In the genomic region with DNA sequence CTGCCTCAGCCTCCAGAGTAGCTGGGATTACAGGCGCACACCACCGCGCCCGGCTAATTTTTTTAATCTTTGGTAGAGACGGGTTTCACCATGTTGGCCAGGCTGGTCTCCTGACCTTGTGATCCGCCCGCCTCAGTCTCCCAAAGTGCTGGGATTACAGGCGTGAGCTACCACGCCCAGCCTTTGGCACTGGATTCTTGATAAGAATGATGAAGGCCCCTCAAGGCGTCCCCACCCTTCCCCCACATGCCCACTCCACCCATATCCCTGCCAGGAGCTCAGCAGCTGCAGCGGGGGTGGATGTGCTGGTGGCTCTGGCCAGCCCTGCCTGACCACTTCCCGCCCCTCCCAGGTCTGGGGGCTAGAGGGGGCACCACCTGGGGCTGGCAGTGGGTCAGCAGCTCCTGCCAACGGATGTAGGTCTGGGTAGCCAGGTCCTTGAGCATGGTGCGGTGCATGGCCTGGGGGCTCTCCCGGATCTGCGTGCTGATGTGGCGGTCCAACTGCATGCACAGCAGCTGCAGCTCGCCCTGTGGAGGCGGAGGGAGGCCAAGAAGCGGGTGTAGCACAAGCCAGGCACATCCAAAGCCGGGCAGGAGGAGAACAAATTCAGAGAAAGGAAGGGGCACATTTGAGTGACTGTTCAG, we compare ENCODE assay signal across 19 cellular contexts. TPM values are rescaled to one million over a fixed set of nuclear protein-coding genes. Genes with fewer than 3 reads are reported as not detected.
DNase-seq lines count a peak whose midpoint lies in the region; ATAC-seq, FAIRE-seq and TF ChIP-seq lines count a peak whose summit lies in the region.
"Had no signal": no experiment of that assay in that cellular context is flagged by ENCODE, and none has a peak within 500 bp of the region (broad histone marks: within the 10 kb centered on the region; RNA-seq: fewer than 3 reads in every experiment).

No MANE protein-coding gene starts in this region.

- no peak for FAIRE-seq in HepG2 (lab: Jason Lieb, UNC)
- no peak for FAIRE-seq in K562 (lab: Jason Lieb, UNC)
- FAIRE-seq: GM19239 had no signal

- H3K27ac Mint-ChIP-seq in nephron, result peak overlapping the region in 2 of 3 experiments; percentile 70 to 85
- H3K27ac Mint-ChIP-seq: H9 had no signal

- H3K27ac ChIP-seq in HepG2 (ENCODE audit: extremely low read length, insufficient read depth, low read length), result no peak overlapping the region
- H3K27ac ChIP-seq in right lobe of liver, result no peak overlapping the region
- no peak overlapping the region; the same call in 2 of the 3 replicates for H3K27ac ChIP-seq in K562 (ENCODE audit: extremely low read depth, low read depth, low read length)
- H3K27ac ChIP-seq: C4-2B, Peyer's patch had no signal

- H3K9me3 Mint-ChIP-seq in nephron, result no peaks in the 10 kb centered on the region
- H3K9me3 Mint-ChIP-seq: H9 had no signal

- H3K27me3 Mint-ChIP-seq in nephron (ENCODE audit: low read depth), result no peaks in the 10 kb centered on the region

- no peaks in the 10 kb centered on the region for H3K36me3 Mint-ChIP-seq in nephron (ENCODE audit: low read depth)

- ATAC-seq in HepG2, result no peak
- no peak for ATAC-seq in right lobe of liver
- ATAC-seq in K562, result no peak
- ATAC-seq in GM19023 (IDR thresholded peaks at IDR 0.05; ENCODE audit: unreplicated experiment), result no peak
- no peak for ATAC-seq in GM19455 (IDR thresholded peaks at IDR 0.05; ENCODE audit: unreplicated experiment)

- DNase-seq in HepG2 (ENCODE audit: low spot score) (no peak), right lobe of liver (no peak), K562 (ENCODE audit: extremely low read depth in 1 of 4, low spot score in 3 of 4) (no peak), SW480 (ENCODE audit: low spot score) (no peak)
- DNase-seq in stimulated activated CD4-positive, alpha-beta T cell treated with anti-CD3 and anti-CD28 coated beads, Interleukin-2, amount 100 ng/mL, for 48 hours, result no peak
- DNase-seq: COR-L47, EL, H9, NCI-H1417 treated with DMSO at 0.1 percent for 48 hours, NCI-H2029, NCI-H2171 treated with DMSO at 0.1 percent for 48 hours, NCI-H774, Peyer's patch, SHP77 treated with DMSO at 0.1 percent for 48 hours had no signal

- 38% methylated on average over 19 of the region's 21 CpGs for WGBS in HepG2 (ENCODE audit: low lambda C conversion rate)
- 93% methylated on average over 11 of the region's 21 CpGs for WGBS in right lobe of liver (ENCODE audit: insufficient coverage, low coverage, low lambda C conversion rate, missing lambda C conversion rate)
- WGBS in K562 (ENCODE audit: insufficient coverage, low coverage, missing lambda C conversion rate), result 89% methylated on average over 13 of the region's 21 CpGs

- BruUV-seq in HepG2 (replicated peaks; lab: Mats Ljungman, UMichigan) (no TSS peak), K562 (replicated peaks; lab: Mats Ljungman, UMichigan) (no TSS peak)

- H3K9ac ChIP-seq in HepG2 (ENCODE audit: insufficient read depth, low read depth, low read length), result no peak overlapping the region
- H3K9ac ChIP-seq in K562 (ENCODE audit: insufficient read depth in 1 of 2, low read depth in 2 of 2, low read length in 2 of 2), result peak overlapping the region in 1 of 2 experiments; percentile 80; a peak in 1 of 4 replicates

- no peak overlapping the region for H3K4me3 ChIP-seq in HepG2 (replicated peaks in 1 of 3; ENCODE audit: insufficient read depth in 1 of 3, low read depth in 2 of 3, low read length in 3 of 3)
- H3K4me3 ChIP-seq in right lobe of liver, result no peak overlapping the region
- no peak overlapping the region for H3K4me3 ChIP-seq in K562
- H3K4me3 ChIP-seq: Peyer's patch had no signal

- in situ Hi-C loops in HepG2 (cut with HindIII; ENCODE audit: extremely low pct_ligation_motif_present, low pct_unique_long_range_greater_than_20kb), result no loop called here
- in situ Hi-C loops in K562 (cut with MboI), result no loop called here

- POLR2A ChIA-PET in HepG2 (lab: Yijun Ruan, JAX) (no interaction called here), K562 (lab: Yijun Ruan, JAX) (interaction anchor here (0.7 to 11.3 kb wide), 5 partner anchors 7 to 108 kb away, joined by 3 to 112 read pairs (median 5); no protein-coding TSS in a partner anchor)

- no peak overlapping the region for H3K4me3 Mint-ChIP-seq in nephron
- H3K4me3 Mint-ChIP-seq: H9 had no signal

- H3K9me3 ChIP-seq in HepG2 (ENCODE audit: low read length) (no peaks in the 10 kb centered on the region), right lobe of liver (no peaks in the 10 kb centered on the region), K562 (replicated peaks; ENCODE audit: control insufficient read depth, insufficient read depth, low read depth, low read length) (no peaks in the 10 kb centered on the region)
- H3K9me3 ChIP-seq: Peyer's patch had no signal

- H3K4me1 ChIP-seq in HepG2 (ENCODE audit: insufficient read depth, low read length) (peaks cover 4% of the 10 kb centered on the region), right lobe of liver (peaks cover 0 to 4% (median 0%) of the 10 kb centered on the region in 4 donors), K562 (replicated peaks in 1 of 2; ENCODE audit: control insufficient read depth in 2 of 2, insufficient read depth in 2 of 2, low read length in 2 of 2) (peaks cover 45 to 95% of the 10 kb centered on the region in 2 experiments)

- H3K36me3 ChIP-seq in HepG2 (replicated peaks in 1 of 2; ENCODE audit: control insufficient read depth in 1 of 2, insufficient read depth in 2 of 2, low read length in 2 of 2), result no peaks in the 10 kb centered on the region
- no peaks in the 10 kb centered on the region for H3K36me3 ChIP-seq in right lobe of liver
- H3K36me3 ChIP-seq in K562 (ENCODE audit: control insufficient read depth, insufficient read depth, low read length), result peaks cover 23% of the 10 kb centered on the region; the same call in 2 of the 3 replicates
- H3K36me3 ChIP-seq: Peyer's patch had no signal

- H3K4me2 ChIP-seq in HepG2 (ENCODE audit: low read depth, low read length) (no peak overlapping the region), K562 (ENCODE audit: insufficient read depth, low read length) (no peak overlapping the region)

- TF ChIP-seq CTCF in HepG2 (CRISPR knock-in tag; IDR thresholded peaks at IDR 0.05) (no peak), right lobe of liver (IDR thresholded peaks at IDR 0.05) (no peak), K562 (IDR thresholded peaks at IDR 0.05 in 2 of 3, conservative IDR thresholded peaks at IDR 0.05 in 1 of 3; ENCODE audit: insufficient read depth in 2 of 3, low read depth in 1 of 3, low read length in 3 of 3) (no peak), nephron (IDR thresholded peaks at IDR 0.05; ENCODE audit: unreplicated experiment in 3 of 3) (no peak)

- H3K27me3 ChIP-seq in HepG2 (ENCODE audit: control insufficient read depth in 1 of 2, insufficient read depth in 2 of 2, low read length in 2 of 2), result peaks cover 37 to 95% of the 10 kb centered on the region in 2 experiments
- H3K27me3 ChIP-seq in right lobe of liver, result no peaks in the 10 kb centered on the region
- no peaks in the 10 kb centered on the region for H3K27me3 ChIP-seq in K562 (ENCODE audit: control insufficient read depth in 2 of 2, insufficient read depth in 2 of 2, low read length in 2 of 2)
- H3K27me3 ChIP-seq: Peyer's patch had no signal

- TF ChIP-seq RAD21 in HepG2 (CRISPR knock-in tag; IDR thresholded peaks at IDR 0.05) (no peak), K562 (CRISPR knock-in tag; conservative IDR thresholded peaks at IDR 0.05 in 1 of 2, IDR thresholded peaks at IDR 0.05 in 1 of 2) (no peak)

- H3K4me1 Mint-ChIP-seq in nephron, result peaks cover 65% of the 10 kb centered on the region

- H4K20me1 ChIP-seq in HepG2 (ENCODE audit: insufficient read depth, low read length), result no peaks in the 10 kb centered on the region; the same call in 1 of the 2 replicates
- H4K20me1 ChIP-seq in K562 (replicated peaks; ENCODE audit: control insufficient read depth, insufficient read depth, low read length), result no peaks in the 10 kb centered on the region

- TF ChIP-seq EP300 in HepG2 (IDR thresholded peaks at IDR 0.05; ENCODE audit: low read depth in 2 of 2, low read length in 2 of 2) (no peak), HepG2 (CRISPR knock-in tag; IDR thresholded peaks at IDR 0.05; ENCODE audit: borderline replicate concordance) (no peak), K562 (IDR thresholded peaks at IDR 0.05; ENCODE audit: low read length) (no peak)

- CTCF ChIA-PET in HepG2 (lab: Yijun Ruan, JAX; ENCODE audit: low intra/inter-chr PET ratio, low total read pairs) (no interaction called here), K562 (lab: Yijun Ruan, JAX; ENCODE audit: low intra/inter-chr PET ratio) (no interaction called here)

- peaks cover 4% of the 10 kb centered on the region for H3K9me1 ChIP-seq in K562 (ENCODE audit: control insufficient read depth, insufficient read depth, low read length)

- TF ChIP-seq POLR2A in HepG2 (IDR thresholded peaks at IDR 0.05; ENCODE audit: insufficient read depth in 1 of 2, low read depth in 2 of 2, low read length in 2 of 2) (no peak), right lobe of liver (IDR thresholded peaks at IDR 0.05) (no peak), K562 (conservative IDR thresholded peaks at IDR 0.05) (no peak)

- H2AFZ ChIP-seq in HepG2 (ENCODE audit: low read length) (no peak overlapping the region), K562 (ENCODE audit: low read depth, low read length) (no peak overlapping the region)

- H3K79me2 ChIP-seq in HepG2 (ENCODE audit: insufficient read depth, low read length) (no peaks in the 10 kb centered on the region), K562 (ENCODE audit: control insufficient read depth, insufficient read depth, low read length) (peaks cover 6% of the 10 kb centered on the region; the same call in 2 of the 3 replicates)

- intact Hi-C loops in HepG2 (cut with micrococcal nuclease; ENCODE audit: unreplicated experiment) (no loop called here), right lobe of liver (cut with DNase I) (no loop called here), K562 (cut with micrococcal nuclease) (no loop called here)

RNA-seq across cellular contexts. Expression of gene SEMA4C, which starts 7.8 kb away (rescaled TPM):
- 11.3 and 25.9 TPM in 2 replicates for total RNA-seq in HepG2 (2016; rRNA removed; fragmentation: Illumina TruSeq; extraction: Trizol)
- 3.5 and 4.2 TPM in 2 replicates for total RNA-seq in HepG2 (2016; cell fraction: cytosol; rRNA removed; fragmentation: Illumina TruSeq; extraction: Trizol; ENCODE audit: low read depth)
- 8.4 and 25.7 TPM in 2 replicates for total RNA-seq in HepG2 (2016; cell fraction: insoluble cytoplasmic fraction; rRNA removed; fragmentation: Illumina TruSeq; extraction: Trizol)
- total RNA-seq in HepG2 (2016; cell fraction: membrane; rRNA removed; fragmentation: Illumina TruSeq; extraction: Trizol), result 10.9 and 11.4 TPM in 2 replicates
- 22.1 and 28.3 TPM in 2 replicates for total RNA-seq in HepG2 (2016; cell fraction: nucleus; rRNA removed; fragmentation: Illumina TruSeq; extraction: Trizol)
- polyA plus RNA-seq in HepG2 (2011; rRNA removed), result 46.6 and 69.2 TPM in 2 replicates
- polyA plus RNA-seq in HepG2 (2011; cell fraction: cytosol; rRNA removed), result 33.4 and 47.8 TPM in 2 replicates
- 135 and 157 TPM in 2 replicates for polyA plus RNA-seq in HepG2 (2011; cell fraction: nucleus; rRNA removed)
- polyA plus RNA-seq in HepG2 (2012), result 27.3 and 39.4 TPM in 2 replicates
- 1.0 and 1.2 TPM in 2 replicates for polyA plus RNA-seq in HepG2 (2016; cell fraction: cytosol; fragmentation: Illumina TruSeq; extraction: Trizol; ENCODE audit: low read depth)
- 6.0 and 8.4 TPM in 2 replicates for polyA plus RNA-seq in HepG2 (2016; cell fraction: insoluble cytoplasmic fraction; fragmentation: Illumina TruSeq; extraction: Trizol; ENCODE audit: low read depth)
- 3.1 and 3.2 TPM in 2 replicates for polyA plus RNA-seq in HepG2 (2016; cell fraction: membrane; fragmentation: Illumina TruSeq; extraction: Trizol; ENCODE audit: low read depth)
- 51.6 and 60.2 TPM in 2 replicates for polyA plus RNA-seq in HepG2 (2016; cell fraction: nucleus; fragmentation: Illumina TruSeq; extraction: Trizol; ENCODE audit: insufficient read depth, low read depth)
- 29.1 and 175 TPM in 2 replicates for polyA minus RNA-seq in HepG2 (2011; rRNA and poly(A)+ RNA removed; ENCODE audit: low replicate concordance)
- 41.8 and 45.0 TPM in 2 replicates for polyA minus RNA-seq in HepG2 (2011; cell fraction: cytosol; rRNA and poly(A)+ RNA removed)
- polyA minus RNA-seq in HepG2 (2011; cell fraction: nucleus; rRNA and poly(A)+ RNA removed), result 25.8 and 31.7 TPM in 2 replicates
- 10 to 100 TPM; 11.9 to 18.9 (median 12.6) TPM for total RNA-seq in right lobe of liver
- 229 and 466 TPM in 2 replicates for total RNA-seq in K562 (2011; cell fraction: chromatin; rRNA removed; ENCODE audit: low replicate concordance)
- 309 and 326 TPM in 2 replicates for total RNA-seq in K562 (2011; cell fraction: nucleolus; rRNA removed)
- 244 and 282 TPM in 2 replicates for total RNA-seq in K562 (2011; cell fraction: nucleoplasm; rRNA removed)
- total RNA-seq in K562 (2014; rRNA removed), result 28.8 and 35.6 TPM in 2 replicates
- total RNA-seq in K562 (2014; rRNA removed; fragmentation: Illumina TruSeq; extraction: Trizol), result 7.3 and 9.5 TPM in 2 replicates
- 23.9 and 24.6 TPM in 2 replicates for total RNA-seq in K562 (2015; rRNA removed; fragmentation: Illumina TruSeq; extraction: Trizol)
- total RNA-seq in K562 (2021), result 45.2 and 54.4 TPM in 2 replicates
- 59.7 and 110 TPM in 2 replicates for polyA plus RNA-seq in K562 (2011; rRNA removed)
- polyA plus RNA-seq in K562 (2011; cell fraction: cytosol; rRNA removed), result 50.2 and 68.3 TPM in 2 replicates
- 313 and 392 TPM in 2 replicates for polyA plus RNA-seq in K562 (2011; cell fraction: nucleus; rRNA removed)
- polyA plus RNA-seq in K562 (2012), result 39.1 and 59.5 TPM in 2 replicates
- 21.8 and 29.4 TPM in 2 replicates for polyA plus RNA-seq in K562 (2014; fragmentation: Illumina TruSeq; extraction: Trizol)
- under 1 TPM; 0.32 to 0.89 TPM for polyA plus RNA-seq in K562 (2014; fragmentation: Nextera tagmentation; extraction: Ambion mirVana)
- polyA plus RNA-seq in K562 (2014; rRNA removed), result 35.5 and 36.2 TPM in 2 replicates
- 56.4 and 73.7 TPM in 2 replicates for polyA minus RNA-seq in K562 (2011; rRNA and poly(A)+ RNA removed)
- 58.2 and 59.2 TPM in 2 replicates for polyA minus RNA-seq in K562 (2011; cell fraction: cytosol; rRNA and poly(A)+ RNA removed)
- polyA minus RNA-seq in K562 (2011; cell fraction: nucleus; rRNA and poly(A)+ RNA removed), result 58.7 and 72.1 TPM in 2 replicates

RNA-seq across cellular contexts. Expression of gene ANKRD39, which starts 19.8 kb away (rescaled TPM):
- 23.2 and 26.7 TPM in 2 replicates for total RNA-seq in HepG2 (2016; rRNA removed; fragmentation: Illumina TruSeq; extraction: Trizol)
- total RNA-seq in HepG2 (2016; cell fraction: cytosol; rRNA removed; fragmentation: Illumina TruSeq; extraction: Trizol; ENCODE audit: low read depth), result 40.7 and 45.8 TPM in 2 replicates
- total RNA-seq in HepG2 (2016; cell fraction: insoluble cytoplasmic fraction; rRNA removed; fragmentation: Illumina TruSeq; extraction: Trizol), result 26.3 and 27.1 TPM in 2 replicates
- 37.4 and 41.3 TPM in 2 replicates for total RNA-seq in HepG2 (2016; cell fraction: membrane; rRNA removed; fragmentation: Illumina TruSeq; extraction: Trizol)
- 10.3 and 11.7 TPM in 2 replicates for total RNA-seq in HepG2 (2016; cell fraction: nucleus; rRNA removed; fragmentation: Illumina TruSeq; extraction: Trizol)
- 24.8 and 27.8 TPM in 2 replicates for polyA plus RNA-seq in HepG2 (2011; rRNA removed)
- polyA plus RNA-seq in HepG2 (2011; cell fraction: cytosol; rRNA removed), result 18.3 and 31.5 TPM in 2 replicates
- polyA plus RNA-seq in HepG2 (2011; cell fraction: nucleus; rRNA removed), result 24.2 and 29.2 TPM in 2 replicates
- 14.6 and 20.3 TPM in 2 replicates for polyA plus RNA-seq in HepG2 (2012)
- polyA plus RNA-seq in HepG2 (2016; cell fraction: cytosol; fragmentation: Illumina TruSeq; extraction: Trizol; ENCODE audit: low read depth), result 55.3 and 63.9 TPM in 2 replicates
- polyA plus RNA-seq in HepG2 (2016; cell fraction: insoluble cytoplasmic fraction; fragmentation: Illumina TruSeq; extraction: Trizol; ENCODE audit: low read depth), result 33.9 and 35.0 TPM in 2 replicates
- polyA plus RNA-seq in HepG2 (2016; cell fraction: membrane; fragmentation: Illumina TruSeq; extraction: Trizol; ENCODE audit: low read depth), result 40.8 and 47.0 TPM in 2 replicates
- 23.0 and 24.9 TPM in 2 replicates for polyA plus RNA-seq in HepG2 (2016; cell fraction: nucleus; fragmentation: Illumina TruSeq; extraction: Trizol; ENCODE audit: insufficient read depth, low read depth)
- 10.9 and 17.9 TPM in 2 replicates for polyA minus RNA-seq in HepG2 (2011; rRNA and poly(A)+ RNA removed; ENCODE audit: low replicate concordance)
- polyA minus RNA-seq in HepG2 (2011; cell fraction: cytosol; rRNA and poly(A)+ RNA removed), result 4.6 and 5.6 TPM in 2 replicates
- polyA minus RNA-seq in HepG2 (2011; cell fraction: nucleus; rRNA and poly(A)+ RNA removed), result 8.2 and 14.2 TPM in 2 replicates
- 10 to 100 TPM in 3 of 6 experiments, 1 to 10 TPM in 3; 6.0 to 16.3 (median 9.7) TPM for total RNA-seq in right lobe of liver
- 39.7 and 71.7 TPM in 2 replicates for total RNA-seq in K562 (2011; cell fraction: chromatin; rRNA removed; ENCODE audit: low replicate concordance)
- total RNA-seq in K562 (2011; cell fraction: nucleolus; rRNA removed), result 42.2 and 44.1 TPM in 2 replicates
- 34.4 and 37.9 TPM in 2 replicates for total RNA-seq in K562 (2011; cell fraction: nucleoplasm; rRNA removed)
- total RNA-seq in K562 (2014; rRNA removed), result 33.1 and 50.4 TPM in 2 replicates
- total RNA-seq in K562 (2014; rRNA removed; fragmentation: Illumina TruSeq; extraction: Trizol), result 5.7 and 8.2 TPM in 2 replicates
- total RNA-seq in K562 (2015; rRNA removed; fragmentation: Illumina TruSeq; extraction: Trizol), result 21.2 and 21.9 TPM in 2 replicates
- total RNA-seq in K562 (2021), result 29.8 and 31.2 TPM in 2 replicates
- polyA plus RNA-seq in K562 (2011; rRNA removed), result 23.8 and 33.3 TPM in 2 replicates
- 27.1 and 60.5 TPM in 2 replicates for polyA plus RNA-seq in K562 (2011; cell fraction: cytosol; rRNA removed)
- 58.3 and 92.0 TPM in 2 replicates for polyA plus RNA-seq in K562 (2011; cell fraction: nucleus; rRNA removed)
- 28.4 and 31.7 TPM in 2 replicates for polyA plus RNA-seq in K562 (2012)
- polyA plus RNA-seq in K562 (2014; fragmentation: Illumina TruSeq; extraction: Trizol), result 15.0 and 22.7 TPM in 2 replicates
- 10 to 100 TPM; 16.7 to 26.0 TPM for polyA plus RNA-seq in K562 (2014; fragmentation: Nextera tagmentation; extraction: Ambion mirVana)
- polyA plus RNA-seq in K562 (2014; rRNA removed), result 28.1 and 48.3 TPM in 2 replicates
- 6.6 and 8.9 TPM in 2 replicates for polyA minus RNA-seq in K562 (2011; rRNA and poly(A)+ RNA removed)
- 7.1 and 9.9 TPM in 2 replicates for polyA minus RNA-seq in K562 (2011; cell fraction: cytosol; rRNA and poly(A)+ RNA removed)
- polyA minus RNA-seq in K562 (2011; cell fraction: nucleus; rRNA and poly(A)+ RNA removed), result 15.1 and 21.2 TPM in 2 replicates

RNA-seq across cellular contexts. Expression of gene ANKRD23, which starts 33.8 kb away (rescaled TPM):
- total RNA-seq in HepG2 (2016; rRNA removed; fragmentation: Illumina TruSeq; extraction: Trizol) (0.35 and 1.5 TPM in 2 replicates), right lobe of liver (1 to 10 TPM in 5 of 6 experiments, under 1 TPM in 1; 0.98 to 4.0 (median 2.7) TPM), K562 (2014; rRNA removed) (2.7 and 3.1 TPM in 2 replicates), K562 (2014; rRNA removed; fragmentation: Illumina TruSeq; extraction: Trizol) (1.8 and 2.0 TPM in 2 replicates), K562 (2015; rRNA removed; fragmentation: Illumina TruSeq; extraction: Trizol) (2.9 and 4.5 TPM in 2 replicates), K562 (2021) (2.8 and 4.1 TPM in 2 replicates)
- 0.35 and 0.51 TPM in 2 replicates for total RNA-seq in HepG2 (2016; cell fraction: cytosol; rRNA removed; fragmentation: Illumina TruSeq; extraction: Trizol; ENCODE audit: low read depth)
- 0.61 and 2.2 TPM in 2 replicates for total RNA-seq in HepG2 (2016; cell fraction: insoluble cytoplasmic fraction; rRNA removed; fragmentation: Illumina TruSeq; extraction: Trizol)
- 0.77 and 0.90 TPM in 2 replicates for total RNA-seq in HepG2 (2016; cell fraction: membrane; rRNA removed; fragmentation: Illumina TruSeq; extraction: Trizol)
- 2.3 and 2.8 TPM in 2 replicates for total RNA-seq in HepG2 (2016; cell fraction: nucleus; rRNA removed; fragmentation: Illumina TruSeq; extraction: Trizol)
- polyA plus RNA-seq in HepG2 (2011; rRNA removed) (1.6 and 2.7 TPM in 2 replicates), K562 (2011; rRNA removed) (4.8 and 7.5 TPM in 2 replicates), K562 (2014; fragmentation: Illumina TruSeq; extraction: Trizol) (2.7 and 3.1 TPM in 2 replicates), K562 (2014; fragmentation: Nextera tagmentation; extraction: Ambion mirVana) (under 1 TPM; 0.32 to 0.34 TPM), K562 (2014; rRNA removed) (4.5 and 5.8 TPM in 2 replicates)
- polyA plus RNA-seq in HepG2 (2011; cell fraction: cytosol; rRNA removed), result 0.71 and 0.90 TPM in 2 replicates
- 17.9 and 22.1 TPM in 2 replicates for polyA plus RNA-seq in HepG2 (2011; cell fraction: nucleus; rRNA removed)
- polyA plus RNA-seq in HepG2 (2012), result 0.72 and 2.1 TPM in 2 replicates
- polyA plus RNA-seq in HepG2 (2016; cell fraction: cytosol; fragmentation: Illumina TruSeq; extraction: Trizol; ENCODE audit: low read depth), result 0.47 and 0.50 TPM in 2 replicates
- 0.32 and 0.50 TPM in 2 replicates for polyA plus RNA-seq in HepG2 (2016; cell fraction: insoluble cytoplasmic fraction; fragmentation: Illumina TruSeq; extraction: Trizol; ENCODE audit: low read depth)
- polyA plus RNA-seq in HepG2 (2016; cell fraction: membrane; fragmentation: Illumina TruSeq; extraction: Trizol; ENCODE audit: low read depth), result 0.47 and 0.74 TPM in 2 replicates
- polyA plus RNA-seq in HepG2 (2016; cell fraction: nucleus; fragmentation: Illumina TruSeq; extraction: Trizol; ENCODE audit: insufficient read depth, low read depth), result 9.2 and 10.4 TPM in 2 replicates
- 1.6 and 5.1 TPM in 2 replicates for polyA minus RNA-seq in HepG2 (2011; rRNA and poly(A)+ RNA removed; ENCODE audit: low replicate concordance)
- polyA minus RNA-seq in HepG2 (2011; cell fraction: cytosol; rRNA and poly(A)+ RNA removed), result not detected in 2 replicates
- 3.9 and 4.1 TPM in 2 replicates for polyA minus RNA-seq in HepG2 (2011; cell fraction: nucleus; rRNA and poly(A)+ RNA removed)
- 20.7 and 42.5 TPM in 2 replicates for total RNA-seq in K562 (2011; cell fraction: chromatin; rRNA removed; ENCODE audit: low replicate concordance)
- total RNA-seq in K562 (2011; cell fraction: nucleolus; rRNA removed), result 27.0 and 27.3 TPM in 2 replicates
- total RNA-seq in K562 (2011; cell fraction: nucleoplasm; rRNA removed), result 19.0 and 21.1 TPM in 2 replicates
- polyA plus RNA-seq in K562 (2011; cell fraction: cytosol; rRNA removed), result 2.9 and 5.5 TPM in 2 replicates
- 40.8 and 73.8 TPM in 2 replicates for polyA plus RNA-seq in K562 (2011; cell fraction: nucleus; rRNA removed)
- 3.4 and 10.6 TPM in 2 replicates for polyA plus RNA-seq in K562 (2012)
- polyA minus RNA-seq in K562 (2011; rRNA and poly(A)+ RNA removed), result 1.2 and 2.2 TPM in 2 replicates
- 0.95 and 2.6 TPM in 2 replicates for polyA minus RNA-seq in K562 (2011; cell fraction: cytosol; rRNA and poly(A)+ RNA removed)
- polyA minus RNA-seq in K562 (2011; cell fraction: nucleus; rRNA and poly(A)+ RNA removed), result 6.3 and 6.9 TPM in 2 replicates

Comparison
In these comparisons a context has a peak if more than half of its experiments do, and no peak if none do; other contexts are left out.
1. Of the 241 proteins assayed by ChIP-seq in both HepG2 and K562: peak only in HepG2: GABPB1; only in K562: POLR2G, PTBP1, RBFOX2, RBM22 and ZBTB33; in both: none; in neither: 234; mixed calls (peak in some experiments, not most) for 1.